Comparison of ENCODE assay signal across 2 cellular contexts in genomic region chr9:43110376-43110775, GRCh38.
DNase-seq lines count a peak whose midpoint lies in the region; TF ChIP-seq lines count a peak whose summit lies in the region.
"Not testable (repeated sequence)": the region's sequence is repeated elsewhere in the genome, so short reads cannot be mapped to it uniquely, and the experiment has no call there.

No MANE protein-coding gene starts in this region.

- peak; percentile 68 for DNase-seq in osteocyte (ENCODE audit: extremely low spot score, unreplicated experiment)
- peak; percentile 30 for DNase-seq in spleen

- not testable (repeated sequence) for TF ChIP-seq CTCF in osteocyte (IDR thresholded peaks at IDR 0.05); spleen (IDR thresholded peaks at IDR 0.05 in 8 of 11, conservative IDR thresholded peaks at IDR 0.05 in 3 of 11)

- not testable (repeated sequence) for H3K36me3 ChIP-seq in spleen

- not testable (repeated sequence) for H3K27me3 ChIP-seq in spleen (replicated peaks in 1 of 7)

- not testable (repeated sequence) for H3K4me3 Mint-ChIP-seq in osteocyte (ENCODE audit: unreplicated experiment)

- TF ChIP-seq POLR2A in spleen (IDR thresholded peaks at IDR 0.05), result not testable (repeated sequence)

- not testable (repeated sequence) for H3K27me3 Mint-ChIP-seq in osteocyte (ENCODE audit: unreplicated experiment)

- not testable (repeated sequence) for H3K4me1 Mint-ChIP-seq in osteocyte (ENCODE audit: unreplicated experiment)

- H3K9me3 ChIP-seq in spleen, result not testable (repeated sequence)

- intact Hi-C loops in spleen (cut with DNase I; ENCODE audit: low total_unique reads), result not testable (repeated sequence)

- H3K27ac ChIP-seq in spleen, result not testable (repeated sequence)

- H3K4me3 ChIP-seq in spleen, result not testable (repeated sequence)

- WGBS in spleen, 5 donors, result 90 to 97% (median 93%) methylated on average over 6 to 9 of the region's 9 CpGs

- not testable (repeated sequence) for H3K36me3 Mint-ChIP-seq in osteocyte (ENCODE audit: unreplicated experiment)

- H3K9me3 Mint-ChIP-seq in osteocyte (ENCODE audit: unreplicated experiment), result not testable (repeated sequence)

- not testable (repeated sequence) for H3K4me1 ChIP-seq in spleen

- not testable (repeated sequence) for H3K27ac Mint-ChIP-seq in osteocyte (ENCODE audit: unreplicated experiment)
